8 cellular contexts compared by ENCODE assay signal in genomic region chr22:33918676-33919590, GRCh38. TPM values are rescaled to one million over a fixed set of nuclear protein-coding genes. Genes with fewer than 3 reads are reported as not detected.
DNase-seq lines count a peak whose midpoint lies in the region; ATAC-seq and TF ChIP-seq lines count a peak whose summit lies in the region.

No MANE protein-coding gene starts in this region.

- peak overlapping the region; percentile 79 for H2AFZ ChIP-seq in smooth muscle cell (ENCODE audit: low read depth)

- H3K9ac ChIP-seq in smooth muscle cell (ENCODE audit: low read depth), result no peak overlapping the region

- POLR2A ChIA-PET in activated CD8-positive, alpha-beta T cell treated with anti-CD3 and anti-CD28 coated beads for 36 hours (lab: Charles Lee), result interaction anchor here (0.6 kb wide), 1 partner anchor 394 kb away, joined by 4 read pairs; no protein-coding TSS in a partner anchor

- H3K79me2 ChIP-seq in smooth muscle cell (ENCODE audit: low read depth), result peaks cover 25% of the 10 kb centered on the region

- peaks cover 61% of the 10 kb centered on the region for H4K20me1 ChIP-seq in smooth muscle cell (ENCODE audit: low read depth)

- intact Hi-C loops in activated CD8-positive, alpha-beta T cell treated with anti-CD3 and anti-CD28 coated beads for 36 hours (cut with micrococcal nuclease), result no loop called here

- no peak for ATAC-seq in activated CD8-positive, alpha-beta T cell treated with anti-CD3 and anti-CD28 coated beads for 36 hours

- H3K4me1 ChIP-seq in iPS DF 6.9 (ENCODE audit: control insufficient read depth, insufficient read depth, low read length) (peaks cover 2% of the 10 kb centered on the region; the same call in 1 of the 2 replicates), smooth muscle cell (ENCODE audit: low read depth) (peaks cover 25% of the 10 kb centered on the region)

- H3K36me3 ChIP-seq in iPS DF 6.9 (ENCODE audit: control insufficient read depth, insufficient read depth, low read length) (no peaks in the 10 kb centered on the region), smooth muscle cell (ENCODE audit: low read depth) (no peaks in the 10 kb centered on the region)

- H3K9me3 Mint-ChIP-seq in activated CD8-positive, alpha-beta T cell treated with anti-CD3 and anti-CD28 coated beads for 36 hours, result peaks cover 2% of the 10 kb centered on the region

- H3K9me3 ChIP-seq in iPS DF 6.9 (ENCODE audit: control insufficient read depth, insufficient read depth, low read length) (no peaks in the 10 kb centered on the region), smooth muscle cell (replicated peaks; ENCODE audit: low read depth) (no peaks in the 10 kb centered on the region)

- H3K4me3 Mint-ChIP-seq in activated CD8-positive, alpha-beta T cell treated with anti-CD3 and anti-CD28 coated beads for 36 hours, result peak overlapping the region; percentile 26

- H3K4me2 ChIP-seq in smooth muscle cell, result peak overlapping the region; percentile 98

- H3K27me3 ChIP-seq in iPS DF 6.9 (ENCODE audit: control insufficient read depth, insufficient read depth, low read length) (no peaks in the 10 kb centered on the region), smooth muscle cell (ENCODE audit: low read depth) (no peaks in the 10 kb centered on the region)

- H3K36me3 Mint-ChIP-seq in activated CD8-positive, alpha-beta T cell treated with anti-CD3 and anti-CD28 coated beads for 36 hours (ENCODE audit: low read depth), result no peaks in the 10 kb centered on the region

- H3K27ac Mint-ChIP-seq in activated CD8-positive, alpha-beta T cell treated with anti-CD3 and anti-CD28 coated beads for 36 hours, result no peak overlapping the region

- no peak overlapping the region for H3K27ac ChIP-seq in iPS DF 6.9 (ENCODE audit: low read length)
- no peak overlapping the region for H3K27ac ChIP-seq in smooth muscle cell (ENCODE audit: low read depth)

- peaks cover 18% of the 10 kb centered on the region for H3K4me1 Mint-ChIP-seq in activated CD8-positive, alpha-beta T cell treated with anti-CD3 and anti-CD28 coated beads for 36 hours (ENCODE audit: low read depth)

- DNase-seq in NCI-H345 (lab: John Stamatoyannopoulos, UW) (peak; percentile 30), NCI-H345 treated with DMSO at 0.1 percent for 48 hours (lab: John Stamatoyannopoulos, UW; ENCODE audit: unreplicated experiment) (no peak), iPS DF 6.9 (ENCODE audit: low read depth, low spot score) (no peak), smooth muscle cell (lab: John Stamatoyannopoulos, UW; ENCODE audit: unreplicated experiment) (no peak), GOT3 (lab: John Stamatoyannopoulos, UW) (no peak), NCI-H2081 (lab: John Stamatoyannopoulos, UW) (no peak)
- DNase-seq in activated CD8-positive, alpha-beta T cell treated with anti-CD3 and anti-CD28 coated beads for 36 hours, result no peak
- DNase-seq in activated CD4-positive, alpha-beta T cell treated with anti-CD3 and anti-CD28 coated beads, Interleukin-2, amount 50 U/mL, for 4 hours, result no peak

- WGBS in iPS DF 6.9 (ENCODE audit: insufficient coverage, insufficient read length), result no CpG with 5 or more reads among the region's 13 CpGs
- WGBS in smooth muscle cell (ENCODE audit: low lambda C conversion rate), result 20% methylated on average over 13 of the region's 13 CpGs

- TF ChIP-seq CTCF in activated CD8-positive, alpha-beta T cell treated with anti-CD3 and anti-CD28 coated beads for 36 hours (IDR thresholded peaks at IDR 0.05), result no peak
- TF ChIP-seq CTCF in smooth muscle cell (IDR thresholded peaks at IDR 0.05; ENCODE audit: borderline replicate concordance, insufficient read depth, poor library complexity, severe bottlenecking), result no peak

- CTCF ChIA-PET in activated CD8-positive, alpha-beta T cell treated with anti-CD3 and anti-CD28 coated beads for 36 hours (lab: Charles Lee), result no interaction called here

- peak overlapping the region; percentile 69; the same call in 1 of the 2 replicates for H3K4me3 ChIP-seq in iPS DF 6.9 (ENCODE audit: low read length)
- H3K4me3 ChIP-seq in smooth muscle cell, result peak overlapping the region; percentile 79

- H3K27me3 Mint-ChIP-seq in activated CD8-positive, alpha-beta T cell treated with anti-CD3 and anti-CD28 coated beads for 36 hours, result peaks cover 62% of the 10 kb centered on the region

- no peaks in the 10 kb centered on the region for H3F3A ChIP-seq in smooth muscle cell (ENCODE audit: low read depth)

RNA-seq across cellular contexts. Expression of gene LARGE1, which starts 1.3 kb away (rescaled TPM):
- under 1 TPM; 0.31 to 0.32 TPM for total RNA-seq in activated CD8-positive, alpha-beta T cell treated with anti-CD3 and anti-CD28 coated beads for 36 hours
- total RNA-seq in smooth muscle cell, result 17.1 and 18.0 TPM in 2 replicates
- 8.9 and 11.9 TPM in 2 replicates for polyA plus RNA-seq in smooth muscle cell

Comparison
In these comparisons a context has a peak if more than half of its experiments do, and no peak if none do; other contexts are left out.
1. RNA of gene LARGE1, which starts 1.3 kb away (total RNA-seq): 17.1 to 18.0 TPM in smooth muscle cell; 0.31 to 0.32 TPM in activated CD8-positive, alpha-beta T cell treated with anti-CD3 and anti-CD28 coated beads for 36 hours; every median in the first group is over 10 times any median in the second.